1 cellular context compared by ENCODE assay signal in the genomic region with DNA sequence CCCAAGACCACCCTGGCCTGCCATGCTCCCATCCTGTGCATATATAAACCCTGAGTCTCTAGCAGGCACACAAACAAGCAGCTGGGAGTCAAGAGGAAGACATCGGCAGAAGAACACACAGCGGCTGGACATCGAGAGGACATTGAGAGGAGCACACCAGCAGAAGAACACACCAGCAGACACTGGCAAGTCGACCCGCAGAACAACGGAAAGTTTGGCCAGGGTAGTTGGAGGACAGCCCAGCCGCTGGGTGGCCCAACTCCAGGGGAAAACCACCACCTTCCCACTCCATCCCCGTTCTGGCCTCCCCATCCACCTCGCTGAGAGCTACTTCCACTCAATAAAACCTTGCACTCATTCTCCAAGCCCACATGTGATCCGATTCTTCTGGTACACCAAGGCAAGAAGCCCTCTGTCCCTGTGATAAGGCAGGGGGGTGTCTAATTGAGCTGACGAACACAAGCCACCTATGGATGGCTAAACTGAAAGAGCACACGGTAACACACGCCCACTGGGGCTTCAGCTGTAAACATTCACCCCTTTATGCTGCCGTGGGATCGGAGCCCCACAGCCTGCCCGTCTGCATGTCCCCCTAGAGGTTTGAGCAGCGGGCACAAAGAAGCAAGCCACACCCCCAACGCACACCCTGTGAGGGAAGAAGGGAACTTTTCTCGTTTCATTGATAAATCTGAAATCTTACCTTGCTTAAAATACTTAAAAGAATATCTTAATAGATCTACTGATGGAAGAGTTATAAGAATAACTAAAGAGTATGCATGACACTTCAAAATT.
TF ChIP-seq lines count a peak whose summit lies in the region.

No MANE protein-coding gene starts in this region.

TF ChIP-seq in GM23338, 12 proteins besides CTCF, POLR2A, EP300 and RAD21 (continued from another document):
- TF ChIP-seq, protein P1, sequence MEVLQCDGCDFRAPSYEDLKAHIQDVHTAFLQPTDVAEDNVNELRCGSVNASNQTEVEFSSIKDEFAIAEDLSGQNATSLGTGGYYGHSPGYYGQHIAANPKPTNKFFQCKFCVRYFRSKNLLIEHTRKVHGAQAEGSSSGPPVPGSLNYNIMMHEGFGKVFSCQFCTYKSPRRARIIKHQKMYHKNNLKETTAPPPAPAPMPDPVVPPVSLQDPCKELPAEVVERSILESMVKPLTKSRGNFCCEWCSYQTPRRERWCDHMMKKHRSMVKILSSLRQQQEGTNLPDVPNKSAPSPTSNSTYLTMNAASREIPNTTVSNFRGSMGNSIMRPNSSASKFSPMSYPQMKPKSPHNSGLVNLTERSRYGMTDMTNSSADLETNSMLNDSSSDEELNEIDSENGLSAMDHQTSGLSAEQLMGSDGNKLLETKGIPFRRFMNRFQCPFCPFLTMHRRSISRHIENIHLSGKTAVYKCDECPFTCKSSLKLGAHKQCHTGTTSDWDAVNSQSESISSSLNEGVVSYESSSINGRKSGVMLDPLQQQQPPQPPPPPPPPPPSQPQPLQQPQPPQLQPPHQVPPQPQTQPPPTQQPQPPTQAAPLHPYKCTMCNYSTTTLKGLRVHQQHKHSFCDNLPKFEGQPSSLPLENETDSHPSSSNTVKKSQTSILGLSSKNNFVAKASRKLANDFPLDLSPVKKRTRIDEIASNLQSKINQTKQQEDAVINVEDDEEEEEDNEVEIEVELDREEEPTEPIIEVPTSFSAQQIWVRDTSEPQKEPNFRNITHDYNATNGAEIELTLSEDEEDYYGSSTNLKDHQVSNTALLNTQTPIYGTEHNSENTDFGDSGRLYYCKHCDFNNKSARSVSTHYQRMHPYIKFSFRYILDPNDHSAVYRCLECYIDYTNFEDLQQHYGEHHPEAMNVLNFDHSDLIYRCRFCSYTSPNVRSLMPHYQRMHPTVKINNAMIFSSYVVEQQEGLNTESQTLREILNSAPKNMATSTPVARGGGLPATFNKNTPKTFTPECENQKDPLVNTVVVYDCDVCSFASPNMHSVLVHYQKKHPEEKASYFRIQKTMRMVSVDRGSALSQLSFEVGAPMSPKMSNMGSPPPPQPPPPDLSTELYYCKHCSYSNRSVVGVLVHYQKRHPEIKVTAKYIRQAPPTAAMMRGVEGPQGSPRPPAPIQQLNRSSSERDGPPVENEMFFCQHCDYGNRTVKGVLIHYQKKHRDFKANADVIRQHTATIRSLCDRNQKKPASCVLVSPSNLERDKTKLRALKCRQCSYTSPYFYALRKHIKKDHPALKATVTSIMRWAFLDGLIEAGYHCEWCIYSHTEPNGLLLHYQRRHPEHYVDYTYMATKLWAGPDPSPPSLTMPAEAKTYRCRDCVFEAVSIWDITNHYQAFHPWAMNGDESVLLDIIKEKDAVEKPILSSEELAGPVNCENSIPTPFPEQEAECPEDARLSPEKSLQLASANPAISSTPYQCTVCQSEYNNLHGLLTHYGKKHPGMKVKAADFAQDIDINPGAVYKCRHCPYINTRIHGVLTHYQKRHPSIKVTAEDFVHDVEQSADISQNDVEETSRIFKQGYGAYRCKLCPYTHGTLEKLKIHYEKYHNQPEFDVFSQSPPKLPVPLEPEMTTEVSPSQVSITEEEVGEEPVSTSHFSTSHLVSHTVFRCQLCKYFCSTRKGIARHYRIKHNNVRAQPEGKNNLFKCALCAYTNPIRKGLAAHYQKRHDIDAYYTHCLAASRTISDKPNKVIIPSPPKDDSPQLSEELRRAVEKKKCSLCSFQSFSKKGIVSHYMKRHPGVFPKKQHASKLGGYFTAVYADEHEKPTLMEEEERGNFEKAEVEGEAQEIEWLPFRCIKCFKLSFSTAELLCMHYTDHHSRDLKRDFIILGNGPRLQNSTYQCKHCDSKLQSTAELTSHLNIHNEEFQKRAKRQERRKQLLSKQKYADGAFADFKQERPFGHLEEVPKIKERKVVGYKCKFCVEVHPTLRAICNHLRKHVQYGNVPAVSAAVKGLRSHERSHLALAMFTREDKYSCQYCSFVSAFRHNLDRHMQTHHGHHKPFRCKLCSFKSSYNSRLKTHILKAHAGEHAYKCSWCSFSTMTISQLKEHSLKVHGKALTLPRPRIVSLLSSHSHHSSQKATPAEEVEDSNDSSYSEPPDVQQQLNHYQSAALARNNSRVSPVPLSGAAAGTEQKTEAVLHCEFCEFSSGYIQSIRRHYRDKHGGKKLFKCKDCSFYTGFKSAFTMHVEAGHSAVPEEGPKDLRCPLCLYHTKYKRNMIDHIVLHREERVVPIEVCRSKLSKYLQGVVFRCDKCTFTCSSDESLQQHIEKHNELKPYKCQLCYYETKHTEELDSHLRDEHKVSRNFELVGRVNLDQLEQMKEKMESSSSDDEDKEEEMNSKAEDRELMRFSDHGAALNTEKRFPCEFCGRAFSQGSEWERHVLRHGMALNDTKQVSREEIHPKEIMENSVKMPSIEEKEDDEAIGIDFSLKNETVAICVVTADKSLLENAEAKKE (CRISPR knock-in tag; IDR thresholded peaks at IDR 0.05): no peak
- TF ChIP-seq, protein P2, sequence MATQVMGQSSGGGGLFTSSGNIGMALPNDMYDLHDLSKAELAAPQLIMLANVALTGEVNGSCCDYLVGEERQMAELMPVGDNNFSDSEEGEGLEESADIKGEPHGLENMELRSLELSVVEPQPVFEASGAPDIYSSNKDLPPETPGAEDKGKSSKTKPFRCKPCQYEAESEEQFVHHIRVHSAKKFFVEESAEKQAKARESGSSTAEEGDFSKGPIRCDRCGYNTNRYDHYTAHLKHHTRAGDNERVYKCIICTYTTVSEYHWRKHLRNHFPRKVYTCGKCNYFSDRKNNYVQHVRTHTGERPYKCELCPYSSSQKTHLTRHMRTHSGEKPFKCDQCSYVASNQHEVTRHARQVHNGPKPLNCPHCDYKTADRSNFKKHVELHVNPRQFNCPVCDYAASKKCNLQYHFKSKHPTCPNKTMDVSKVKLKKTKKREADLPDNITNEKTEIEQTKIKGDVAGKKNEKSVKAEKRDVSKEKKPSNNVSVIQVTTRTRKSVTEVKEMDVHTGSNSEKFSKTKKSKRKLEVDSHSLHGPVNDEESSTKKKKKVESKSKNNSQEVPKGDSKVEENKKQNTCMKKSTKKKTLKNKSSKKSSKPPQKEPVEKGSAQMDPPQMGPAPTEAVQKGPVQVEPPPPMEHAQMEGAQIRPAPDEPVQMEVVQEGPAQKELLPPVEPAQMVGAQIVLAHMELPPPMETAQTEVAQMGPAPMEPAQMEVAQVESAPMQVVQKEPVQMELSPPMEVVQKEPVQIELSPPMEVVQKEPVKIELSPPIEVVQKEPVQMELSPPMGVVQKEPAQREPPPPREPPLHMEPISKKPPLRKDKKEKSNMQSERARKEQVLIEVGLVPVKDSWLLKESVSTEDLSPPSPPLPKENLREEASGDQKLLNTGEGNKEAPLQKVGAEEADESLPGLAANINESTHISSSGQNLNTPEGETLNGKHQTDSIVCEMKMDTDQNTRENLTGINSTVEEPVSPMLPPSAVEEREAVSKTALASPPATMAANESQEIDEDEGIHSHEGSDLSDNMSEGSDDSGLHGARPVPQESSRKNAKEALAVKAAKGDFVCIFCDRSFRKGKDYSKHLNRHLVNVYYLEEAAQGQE (IDR thresholded peaks at IDR 0.05; ENCODE audit: unreplicated experiment): no peak
- TF ChIP-seq STAT1 (IDR thresholded peaks at IDR 0.05; ENCODE audit: unreplicated experiment) (no peak), EZH2phosphoT487 (IDR thresholded peaks at IDR 0.05; ENCODE audit: unreplicated experiment) (no peak), EZH2 (IDR thresholded peaks at IDR 0.05; ENCODE audit: low read depth, unreplicated experiment) (no peak), NANOG (IDR thresholded peaks at IDR 0.05; ENCODE audit: borderline replicate concordance) (no peak), CREB1 (CRISPR knock-in tag; IDR thresholded peaks at IDR 0.05; ENCODE audit: low read depth) (no peak), ZNF114 (CRISPR knock-in tag; IDR thresholded peaks at IDR 0.05) (no peak), JUNB (IDR thresholded peaks at IDR 0.05; ENCODE audit: unreplicated experiment) (no peak), POLR2AphosphoS5 (IDR thresholded peaks at IDR 0.05; ENCODE audit: low read depth) (no peak)
- TF ChIP-seq, protein P3, sequence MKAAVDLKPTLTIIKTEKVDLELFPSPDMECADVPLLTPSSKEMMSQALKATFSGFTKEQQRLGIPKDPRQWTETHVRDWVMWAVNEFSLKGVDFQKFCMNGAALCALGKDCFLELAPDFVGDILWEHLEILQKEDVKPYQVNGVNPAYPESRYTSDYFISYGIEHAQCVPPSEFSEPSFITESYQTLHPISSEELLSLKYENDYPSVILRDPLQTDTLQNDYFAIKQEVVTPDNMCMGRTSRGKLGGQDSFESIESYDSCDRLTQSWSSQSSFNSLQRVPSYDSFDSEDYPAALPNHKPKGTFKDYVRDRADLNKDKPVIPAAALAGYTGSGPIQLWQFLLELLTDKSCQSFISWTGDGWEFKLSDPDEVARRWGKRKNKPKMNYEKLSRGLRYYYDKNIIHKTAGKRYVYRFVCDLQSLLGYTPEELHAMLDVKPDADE (IDR thresholded peaks at IDR 0.05): no peak
